ENCODE assay signal across 11 cellular contexts in the genomic region with DNA sequence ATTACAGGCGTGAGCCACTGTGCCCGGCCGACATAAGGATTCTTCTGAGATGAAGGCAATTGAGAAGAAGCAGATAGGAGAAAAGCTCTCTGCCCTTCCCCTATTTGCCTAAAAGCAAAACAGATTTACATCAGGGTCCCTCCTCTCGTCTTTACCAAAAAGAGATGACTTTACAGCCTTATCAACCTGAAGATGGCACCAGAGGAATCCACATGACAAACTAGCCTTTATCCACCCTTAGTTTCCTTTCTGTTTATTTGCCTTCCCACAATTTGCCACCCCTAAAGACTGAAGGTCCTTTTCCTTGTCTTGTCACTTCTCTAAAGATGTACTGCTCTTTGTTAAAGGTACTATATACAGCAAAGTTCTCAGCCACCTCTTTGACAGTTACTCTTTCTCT.
DNase-seq lines count a peak whose midpoint lies in the region; ATAC-seq and TF ChIP-seq lines count a peak whose summit lies in the region.
"Had no signal": no experiment of that assay in that cellular context is flagged by ENCODE, and none has a peak within 500 bp of the region (broad histone marks: within the 10 kb centered on the region; RNA-seq: fewer than 3 reads in every experiment).

No MANE protein-coding gene starts in this region.

- peaks cover 12% of the 10 kb centered on the region for H3K36me3 Mint-ChIP-seq in activated naive CD4-positive, alpha-beta T cell treated with anti-CD3 and anti-CD28 coated beads, Interleukin-2, amount 10 ng/mL, durations not matched to agents 7 days and 5 days
- peaks cover 23% of the 10 kb centered on the region for H3K36me3 Mint-ChIP-seq in activated naive CD4-positive, alpha-beta T cell treated with anti-CD3 and anti-CD28 coated beads for 36 hours (ENCODE audit: low read depth)
- peaks cover 31% of the 10 kb centered on the region for H3K36me3 Mint-ChIP-seq in endothelial cell (ENCODE audit: low read depth, unreplicated experiment)

- peak overlapping the region; percentile 26 for H3K27ac ChIP-seq in substantia nigra (ENCODE audit: low read depth, low read length, poor library complexity, severe bottlenecking)
- H3K27ac ChIP-seq: psoas muscle had no signal

- H3K9me3 Mint-ChIP-seq in activated naive CD4-positive, alpha-beta T cell treated with anti-CD3 and anti-CD28 coated beads, Interleukin-2, amount 10 ng/mL, durations not matched to agents 7 days and 5 days, result peaks cover 6% of the 10 kb centered on the region
- H3K9me3 Mint-ChIP-seq in activated naive CD4-positive, alpha-beta T cell treated with anti-CD3 and anti-CD28 coated beads for 36 hours, result peaks cover 9% of the 10 kb centered on the region
- H3K9me3 Mint-ChIP-seq in endothelial cell (ENCODE audit: unreplicated experiment), result peaks cover 8% of the 10 kb centered on the region
- H3K9me3 Mint-ChIP-seq: stimulated activated naive CD8-positive, alpha-beta T cell treated with anti-CD3 and anti-CD28 coated beads, Interleukin-15, amount 100 ng/mL, for 72 hours had no signal

- H3K4me3 Mint-ChIP-seq in activated naive CD4-positive, alpha-beta T cell treated with anti-CD3 and anti-CD28 coated beads, Interleukin-2, amount 10 ng/mL, durations not matched to agents 7 days and 5 days, result no peak overlapping the region
- no peak overlapping the region for H3K4me3 Mint-ChIP-seq in activated naive CD4-positive, alpha-beta T cell treated with anti-CD3 and anti-CD28 coated beads for 36 hours
- H3K4me3 Mint-ChIP-seq in endothelial cell (ENCODE audit: unreplicated experiment), result no peak overlapping the region
- H3K4me3 Mint-ChIP-seq: stimulated activated naive CD8-positive, alpha-beta T cell treated with anti-CD3 and anti-CD28 coated beads, Interleukin-15, amount 100 ng/mL, for 72 hours had no signal

- H3K27me3 Mint-ChIP-seq in activated naive CD4-positive, alpha-beta T cell treated with anti-CD3 and anti-CD28 coated beads, Interleukin-2, amount 10 ng/mL, durations not matched to agents 7 days and 5 days, result no peaks in the 10 kb centered on the region
- H3K27me3 Mint-ChIP-seq in activated naive CD4-positive, alpha-beta T cell treated with anti-CD3 and anti-CD28 coated beads for 36 hours (ENCODE audit: low read depth), result no peaks in the 10 kb centered on the region
- peaks cover 2% of the 10 kb centered on the region for H3K27me3 Mint-ChIP-seq in endothelial cell (ENCODE audit: unreplicated experiment)
- H3K27me3 Mint-ChIP-seq: stimulated activated naive CD8-positive, alpha-beta T cell treated with anti-CD3 and anti-CD28 coated beads, Interleukin-15, amount 100 ng/mL, for 72 hours had no signal

- H3K27ac Mint-ChIP-seq in activated naive CD4-positive, alpha-beta T cell treated with anti-CD3 and anti-CD28 coated beads, Interleukin-2, amount 10 ng/mL, durations not matched to agents 7 days and 5 days, result peak overlapping the region; percentile 24
- H3K27ac Mint-ChIP-seq in activated naive CD4-positive, alpha-beta T cell treated with anti-CD3 and anti-CD28 coated beads for 36 hours, result no peak overlapping the region
- H3K27ac Mint-ChIP-seq in endothelial cell (ENCODE audit: unreplicated experiment), result peak overlapping the region; percentile 1

- peaks cover 15% of the 10 kb centered on the region for H3K4me1 Mint-ChIP-seq in activated naive CD4-positive, alpha-beta T cell treated with anti-CD3 and anti-CD28 coated beads, Interleukin-2, amount 10 ng/mL, durations not matched to agents 7 days and 5 days
- peaks cover 17% of the 10 kb centered on the region for H3K4me1 Mint-ChIP-seq in activated naive CD4-positive, alpha-beta T cell treated with anti-CD3 and anti-CD28 coated beads for 36 hours (ENCODE audit: low read depth)
- H3K4me1 Mint-ChIP-seq in endothelial cell (ENCODE audit: unreplicated experiment), result peaks cover 30% of the 10 kb centered on the region

- in situ Hi-C loops in HAP-1 (cut with MboI; ENCODE audit: low sequenced_read_pairs), result loop anchor here (10.0 kb wide), 1 partner anchor 496 kb away; no protein-coding TSS in a partner anchor

- ATAC-seq in GM21825 (IDR thresholded peaks at IDR 0.05; ENCODE audit: unreplicated experiment) (no peak), HG03025 (IDR thresholded peaks at IDR 0.05; ENCODE audit: low FRiP score, unreplicated experiment) (no peak)
- ATAC-seq: psoas muscle; stimulated activated naive CD8-positive, alpha-beta T cell treated with anti-CD3 and anti-CD28 coated beads, Interleukin-15, amount 100 ng/mL, for 72 hours had no signal

- CTCF ChIA-PET in activated naive CD4-positive, alpha-beta T cell treated with anti-CD3 and anti-CD28 coated beads, Interleukin-2, amount 10 ng/mL, durations not matched to agents 7 days and 5 days (lab: Charles Lee), result interaction anchor here (0.8 to 3.3 kb wide), 16 partner anchors 8 to 496 kb away, joined by 3 to 35 read pairs (median 7); no protein-coding TSS in a partner anchor
- CTCF ChIA-PET in activated naive CD4-positive, alpha-beta T cell treated with anti-CD3 and anti-CD28 coated beads for 36 hours (lab: Charles Lee), result interaction anchor here (0.6 to 2.8 kb wide), 17 partner anchors 9 to 597 kb away, joined by 3 to 20 read pairs (median 4); no protein-coding TSS in a partner anchor

- H3K4me1 ChIP-seq in HAP-1, result no peaks in the 10 kb centered on the region
- H3K4me1 ChIP-seq: psoas muscle had no signal

- DNase-seq in activated naive CD4-positive, alpha-beta T cell treated with anti-CD3 and anti-CD28 coated beads, Interleukin-2, amount 10 ng/mL, durations not matched to agents 7 days and 5 days, result no peak
- no peak for DNase-seq in activated naive CD4-positive, alpha-beta T cell treated with anti-CD3 and anti-CD28 coated beads for 36 hours
- DNase-seq in LHCN-M2 (ENCODE audit: low read depth) (peak; percentile 22), endothelial cell (ENCODE audit: low spot score) (no peak), substantia nigra (lab: John Stamatoyannopoulos, UW) (peak in 2 of 49 donors; percentile 19 to 36), HAP-1 (ENCODE audit: low spot score in 2 of 2) (no peak)
- DNase-seq: NCI-H345; psoas muscle; stimulated activated naive CD8-positive, alpha-beta T cell treated with anti-CD3 and anti-CD28 coated beads, Interleukin-15, amount 100 ng/mL, for 72 hours had no signal

- no peak overlapping the region for H3K4me3 ChIP-seq in HAP-1
- H3K4me3 ChIP-seq: psoas muscle had no signal

- no peaks in the 10 kb centered on the region for H3K9me3 ChIP-seq in HAP-1
- H3K9me3 ChIP-seq: psoas muscle had no signal

- H3K36me3 ChIP-seq in HAP-1 (replicated peaks), result no peaks in the 10 kb centered on the region

- intact Hi-C loops in activated naive CD4-positive, alpha-beta T cell treated with anti-CD3 and anti-CD28 coated beads for 36 hours (cut with micrococcal nuclease), result loop anchor here (1.0 to 5.0 kb wide), 6 partner anchors 34 to 495 kb away; no protein-coding TSS in a partner anchor

- H3K27me3 ChIP-seq in HAP-1 (ENCODE audit: low read depth), result no peaks in the 10 kb centered on the region

- no peak for TF ChIP-seq CTCF in endothelial cell (IDR thresholded peaks at IDR 0.05; ENCODE audit: unreplicated experiment)
